Comparison of ENCODE assay signal across 19 cellular contexts in genomic region chr1:74323937-74324473, GRCh38.
"Had no signal": no experiment of that assay in that cellular context is flagged by ENCODE, and none has a peak within 500 bp of the region (broad histone marks: within the 10 kb centered on the region; RNA-seq: fewer than 3 reads in every experiment).

No MANE protein-coding gene starts in this region.

- H3K36me3 ChIP-seq: neural progenitor cell, ovary, stomach, upper lobe of left lung had no signal

- H3K4me1 ChIP-seq: neural progenitor cell, testis had no signal

- H3K27me3 ChIP-seq: neural progenitor cell, ovary, stomach, testis, upper lobe of left lung had no signal

- ATAC-seq: activated CD8-positive, alpha-beta T cell treated with anti-CD3 and anti-CD28 coated beads, Interleukin-2, amount 10 ng/mL, durations not matched to agents 7 days and 5 days; activated naive CD4-positive, alpha-beta T cell treated with anti-CD3 and anti-CD28 coated beads, Interleukin-2, amount 50 U/mL, for 72 hours had no signal

- H3K4me3 ChIP-seq: coronary artery, neural progenitor cell, ovary, stomach, testis, upper lobe of left lung had no signal

- DNase-seq: activated CD4-positive, alpha-beta T cell treated with anti-CD3 and anti-CD28 coated beads, Interleukin-2, amount 10 ng/mL, durations not matched to agents 24 days and 14 days; activated CD4-positive, CD25-positive, alpha-beta regulatory T cell; activated CD8-positive, alpha-beta memory T cell treated with anti-CD3 and anti-CD28 coated beads, Interleukin-2, amount 50 U/mL, for 4 hours; activated CD8-positive, alpha-beta T cell treated with anti-CD3 and anti-CD28 coated beads, Interleukin-2, amount 10 ng/mL, durations not matched to agents 7 days and 5 days; activated effector memory CD4-positive, alpha-beta T cell treated with anti-CD3 and anti-CD28 coated beads, Interleukin-2, amount 50 U/mL, for 16 hours; activated T-cell treated with anti-CD3 and anti-CD28 coated beads, Interleukin-2, amount 50 U/mL, for 48 hours; effector CD4-positive, alpha-beta T cell; foreskin melanocyte; immature natural killer cell; mammary epithelial cell; ovary; stimulated activated CD4-positive, alpha-beta T cell treated with anti-CD3 and anti-CD28 coated beads, Interleukin-12 subunit alpha, Interleukin-12 subunit beta, amount 100 ng/mL, for 4 hours; stimulated activated CD4-positive, alpha-beta T cell treated with anti-CD3 and anti-CD28 coated beads, Interleukin-2, amount 100 ng/mL, for 24 hours; stomach; testis; upper lobe of left lung had no signal

- H2AFZ ChIP-seq: neural progenitor cell had no signal

- H3K9ac ChIP-seq: neural progenitor cell had no signal

- H3K4me2 ChIP-seq: neural progenitor cell had no signal

- H3K9me3 ChIP-seq: ovary, stomach, testis, upper lobe of left lung had no signal

- H3K27ac ChIP-seq: coronary artery, neural progenitor cell, ovary, stomach, testis, upper lobe of left lung had no signal
